1 cellular context compared by ENCODE assay signal in the genomic region with DNA sequence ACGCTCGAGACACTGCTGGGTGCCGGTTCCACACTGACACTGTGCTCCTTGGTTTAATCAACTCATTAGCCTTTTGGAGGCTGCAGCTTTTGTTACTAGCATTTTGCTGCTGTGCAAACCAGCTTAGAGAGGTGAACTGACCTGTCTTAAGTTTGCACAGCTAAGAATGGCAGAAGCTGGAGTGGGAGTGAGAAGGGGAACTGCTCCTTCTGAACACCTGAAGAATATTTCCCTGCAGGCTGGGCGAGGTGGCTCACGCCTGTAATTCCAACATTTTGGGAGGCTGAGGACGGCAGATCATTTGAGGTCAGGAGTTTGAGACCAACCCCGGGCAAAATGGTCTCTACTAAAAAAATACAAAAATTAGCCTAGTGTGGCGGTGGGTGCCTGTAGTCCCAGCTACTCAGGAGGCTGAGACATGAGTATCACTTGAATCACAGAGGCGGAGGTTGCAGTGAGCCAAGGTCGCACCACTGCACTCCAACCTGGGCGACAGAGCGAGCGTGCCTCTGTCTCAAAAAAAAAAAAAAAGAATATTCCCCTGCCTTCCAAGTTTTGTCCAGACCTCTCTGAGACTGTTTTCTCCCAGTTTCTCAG.
A peak's percentile ranks its signal among the peaks of the same experiment; 100 is the strongest.
TF ChIP-seq lines count a peak whose summit lies in the region.

No MANE protein-coding gene starts in this region.

TF ChIP-seq in liver, 16 proteins besides CTCF, POLR2A, EP300 and RAD21:
- TF ChIP-seq YY1 (IDR thresholded peaks at IDR 0.05) (peak; percentile 35), SP1 (IDR thresholded peaks at IDR 0.05) (peak; percentile 8), HNF4A (conservative IDR thresholded peaks at IDR 0.05) (no peak)
TF ChIP-seq in liver: peak in this region for 2.
